8 cellular contexts compared by ENCODE assay signal in the genomic region with DNA sequence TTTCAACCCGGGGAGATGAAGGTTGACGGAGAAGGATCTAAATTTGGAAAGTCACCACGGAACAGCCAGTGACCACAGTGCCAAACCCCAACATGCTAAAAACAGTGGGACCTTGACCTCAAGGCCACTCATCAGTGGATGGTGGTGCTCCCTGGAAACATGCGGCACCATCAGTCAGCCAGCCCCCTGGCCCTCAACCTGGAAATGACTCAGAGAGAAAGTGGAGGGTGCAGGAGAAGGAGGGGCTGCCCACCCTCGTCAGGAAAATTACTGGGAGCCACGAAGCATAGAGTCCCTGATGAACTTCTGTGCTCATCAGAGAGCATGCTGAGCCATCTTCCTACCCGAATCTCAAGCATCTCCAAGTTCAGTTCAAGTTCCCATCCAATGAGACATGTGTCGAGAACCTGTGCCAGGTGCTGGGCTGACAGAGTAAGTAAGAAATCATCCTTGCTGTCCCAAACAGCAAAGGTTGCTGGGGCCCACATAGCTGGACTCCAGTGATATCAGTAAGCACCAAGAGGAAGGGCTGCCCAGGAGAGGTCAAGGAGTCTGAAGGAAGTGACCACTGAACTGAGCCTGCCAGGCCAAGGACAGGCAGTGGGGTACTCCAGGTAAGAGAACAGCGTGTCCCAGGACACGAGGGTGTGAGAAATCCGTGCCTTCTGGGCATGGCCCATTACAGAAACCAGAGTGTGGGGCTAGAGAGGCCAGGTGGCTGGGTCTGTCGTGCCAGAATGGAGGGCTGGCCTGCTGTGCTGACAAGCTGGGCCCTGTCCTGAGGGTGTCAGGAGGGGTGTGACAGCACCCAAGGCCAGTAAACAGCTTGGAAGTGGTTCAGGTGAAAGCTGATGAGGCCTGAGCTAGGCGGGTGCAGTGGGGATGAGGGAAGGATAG. TPM values are rescaled to one million over a fixed set of nuclear protein-coding genes. Genes with fewer than 3 reads are reported as not detected.
A peak's percentile ranks its signal among the peaks of the same experiment; 100 is the strongest.
DNase-seq lines count a peak whose midpoint lies in the region; ATAC-seq, FAIRE-seq and TF ChIP-seq lines count a peak whose summit lies in the region.

No MANE protein-coding gene starts in this region.

- BruUV-seq in Calu3 (replicated peaks; lab: Mats Ljungman, UMichigan) (no TSS peak), GM12878 (replicated peaks; lab: Mats Ljungman, UMichigan) (no TSS peak)

- peaks cover 21% of the 10 kb centered on the region for H3K4me1 Mint-ChIP-seq in Calu3 (ENCODE audit: low read depth, unreplicated experiment)

- peak overlapping the region; percentile 31 for H3K27ac Mint-ChIP-seq in Calu3 (ENCODE audit: unreplicated experiment)

- no peak overlapping the region for H3K9ac ChIP-seq in GM12878 (ENCODE audit: control insufficient read depth, insufficient read depth, low read length)

- TF ChIP-seq RAD21 in GM12878 (IDR thresholded peaks at IDR 0.05; ENCODE audit: insufficient read depth, low read depth, low read length) = no peak

- peaks cover 11% of the 10 kb centered on the region for H3K36me3 Mint-ChIP-seq in Calu3 (ENCODE audit: insufficient read depth, unreplicated experiment)

- no peaks in the 10 kb centered on the region for H3K36me3 ChIP-seq in GM12878 (ENCODE audit: control insufficient read depth in 2 of 2, insufficient read depth in 2 of 2, low read length in 1 of 2)
- H3K36me3 ChIP-seq in right lobe of liver = no peaks in the 10 kb centered on the region

- H4K20me1 ChIP-seq in GM12878 (ENCODE audit: control insufficient read depth, insufficient read depth) = no peaks in the 10 kb centered on the region

- H3K4me3 Mint-ChIP-seq in Calu3 (ENCODE audit: low read depth, unreplicated experiment) = no peak overlapping the region

- intact Hi-C loops in Calu3 (cut with micrococcal nuclease; ENCODE audit: unreplicated experiment) = no loop called here
- intact Hi-C loops in GM12878 (cut with micrococcal nuclease; ENCODE audit: unreplicated experiment) = no loop called here
- intact Hi-C loops in right lobe of liver (cut with DNase I) = no loop called here

- WGBS in GM12878 (ENCODE audit: insufficient coverage, insufficient replicate concordance, low lambda C conversion rate, missing lambda C conversion rate) = 29% methylated on average over 13 of the region's 13 CpGs
- WGBS in right lobe of liver (ENCODE audit: insufficient coverage, low coverage, low lambda C conversion rate, missing lambda C conversion rate) = 53% methylated on average over 10 of the region's 13 CpGs

- peak overlapping the region; percentile 61 for H3K4me2 ChIP-seq in GM12878 (ENCODE audit: control insufficient read depth, insufficient read depth)

- SMC1A ChIA-PET in GM12878 (lab: Charles Lee; ENCODE audit: uncharacterized antibody, unreplicated experiment) = interaction anchor here (0.8 to 2.2 kb wide), 3 partner anchors 10 to 27 kb away, joined by 3 to 8 read pairs (median 3); no protein-coding TSS in a partner anchor

- H3K9me3 ChIP-seq in GM12878 (replicated peaks; ENCODE audit: control insufficient read depth, insufficient read depth, low read length) = no peaks in the 10 kb centered on the region
- H3K9me3 ChIP-seq in right lobe of liver = no peaks in the 10 kb centered on the region

- no peak for TF ChIP-seq POLR2A in NB4 (IDR thresholded peaks at IDR 0.05; ENCODE audit: extremely low read depth, insufficient read length)
- TF ChIP-seq POLR2A in GM12878 (IDR thresholded peaks at IDR 0.05; ENCODE audit: low read depth, low read length) = no peak
- TF ChIP-seq POLR2A in right lobe of liver (IDR thresholded peaks at IDR 0.05) = no peak

- no peaks in the 10 kb centered on the region for H3K79me2 ChIP-seq in GM12878 (ENCODE audit: control insufficient read depth, insufficient read depth, low read length)

- no peaks in the 10 kb centered on the region for H3K9me3 Mint-ChIP-seq in Calu3 (ENCODE audit: low read depth, unreplicated experiment)

- CTCF ChIA-PET in Calu3 (lab: Charles Lee) (interaction anchor here (0.5 to 0.7 kb wide), 3 partner anchors 14 to 1864 kb away, joined by 3 to 7 read pairs (median 4); no protein-coding TSS in a partner anchor), GM12878 (lab: Yijun Ruan, JAX) (interaction anchor here (0.7 to 1.2 kb wide), 3 partner anchors 27 to 64 kb away, joined by 3 to 4 read pairs (median 4); no protein-coding TSS in a partner anchor)

- no peak for FAIRE-seq in GM12878 (lab: Jason Lieb, UNC)

- RAD21 ChIA-PET in GM12878 (lab: Charles Lee; ENCODE audit: unreplicated experiment) = interaction anchor here (1.2 to 1.7 kb wide), 2 partner anchors 29 to 42 kb away, joined by 3 to 4 read pairs; no protein-coding TSS in a partner anchor

- POLR2A ChIA-PET in GM12878 (lab: Charles Lee) = interaction anchor here (1.0 kb wide), 1 partner anchor 10 kb away, joined by 6 read pairs; no protein-coding TSS in a partner anchor

- in situ Hi-C loops in GM12878 (cut with MboI) = no loop called here

- no peak overlapping the region for H3K27ac ChIP-seq in GM12878 (ENCODE audit: control insufficient read depth, insufficient read depth)
- peak overlapping the region in 2 of 3 donors; percentile 26 to 50 for H3K27ac ChIP-seq in right lobe of liver

- peak; percentile 86 for ATAC-seq in GM12878
- peak; percentile 55 to 77 (median 68) for ATAC-seq in right lobe of liver
- ATAC-seq in stimulated activated naive CD8-positive, alpha-beta T cell treated with anti-CD3 and anti-CD28 coated beads, Interleukin-15, Interleukin-2, amounts not matched to agents 100 U/mL and 50 U/mL, for 24 hours = peak; percentile 88
- ATAC-seq in HG02981 (IDR thresholded peaks at IDR 0.05; ENCODE audit: unreplicated experiment) = no peak

- TF ChIP-seq EP300 in GM12878 (IDR thresholded peaks at IDR 0.05; ENCODE audit: borderline replicate concordance in 1 of 2, control insufficient read depth in 1 of 2, low read depth in 2 of 2, low read length in 2 of 2) = peak in 1 of 2 experiments; percentile 58; a peak in 2 of 4 replicates

- H3K4me3 ChIP-seq in NB4 (ENCODE audit: low read depth, low read length) (peak overlapping the region; percentile 23), GM12878 (no peak overlapping the region), right lobe of liver (no peak overlapping the region)

- peaks cover 10% of the 10 kb centered on the region for H3K4me1 ChIP-seq in GM12878 (ENCODE audit: control insufficient read depth, insufficient read depth, low read length)
- no peaks in the 10 kb centered on the region for H3K4me1 ChIP-seq in right lobe of liver

- H3K27me3 ChIP-seq in GM12878 (replicated peaks in 1 of 2; ENCODE audit: control insufficient read depth in 2 of 2, insufficient read depth in 2 of 2, low read length in 1 of 2) (no peaks in the 10 kb centered on the region), right lobe of liver (no peaks in the 10 kb centered on the region)

- no peak for TF ChIP-seq CTCF in Calu3 (IDR thresholded peaks at IDR 0.05; ENCODE audit: unreplicated experiment)
- TF ChIP-seq CTCF in NB4 (IDR thresholded peaks at IDR 0.05; ENCODE audit: low read depth, low read length) = no peak
- no peak for TF ChIP-seq CTCF in GM12878 (IDR thresholded peaks at IDR 0.05 in 2 of 3, conservative IDR thresholded peaks at IDR 0.05 in 1 of 3; ENCODE audit: control insufficient read depth in 2 of 3, extremely low read depth in 1 of 3, insufficient read depth in 1 of 3, low read depth in 3 of 3, low read length in 3 of 3)
- no peak for TF ChIP-seq CTCF in right lobe of liver (IDR thresholded peaks at IDR 0.05)

- peak; percentile 32 for DNase-seq in Calu3
- DNase-seq in NB4 (ENCODE audit: low read depth) = peak; percentile 93
- peak; percentile 66 for DNase-seq in GM12878 (ENCODE audit: low read depth, low spot score)
- peak in 2 of 3 donors; percentile 45 to 51 for DNase-seq in right lobe of liver
- DNase-seq in stimulated activated naive CD8-positive, alpha-beta T cell treated with anti-CD3 and anti-CD28 coated beads, Interleukin-15, Interleukin-2, amounts not matched to agents 100 U/mL and 50 U/mL, for 24 hours = peak; percentile 85
- no peak for DNase-seq in NCI-H2196 (lab: John Stamatoyannopoulos, UW; ENCODE audit: unreplicated experiment)
- DNase-seq in NCI-H128 (lab: John Stamatoyannopoulos, UW; ENCODE audit: unreplicated experiment) = no peak

- H2AFZ ChIP-seq in GM12878 (ENCODE audit: control insufficient read depth, low read depth, low read length) = no peak overlapping the region; the same call in 1 of the 2 replicates

- H3K27me3 Mint-ChIP-seq in Calu3 (ENCODE audit: unreplicated experiment) = no peaks in the 10 kb centered on the region

TF ChIP-seq in GM12878, 131 proteins besides CTCF, POLR2A, EP300 and RAD21 (continues in another document):
- peak; percentile 98 for TF ChIP-seq NR2F1 (conservative IDR thresholded peaks at IDR 0.05)
- peak; percentile 74; the same call in 1 of the 2 replicates for TF ChIP-seq CBFB (IDR thresholded peaks at IDR 0.05; ENCODE audit: low read depth)
- no peak for TF ChIP-seq YBX1 (IDR thresholded peaks at IDR 0.05)

RNA-seq across cellular contexts. Expression of gene PECAM1, which starts 5.2 kb away (rescaled TPM):
- total RNA-seq in Calu3 (2022) (not detected in 2 replicates), GM12878 (2014; rRNA removed) (11.1 and 13.2 TPM in 2 replicates), GM12878 (2014; rRNA removed; fragmentation: Illumina TruSeq; extraction: Trizol) (9.5 and 9.7 TPM in 2 replicates), GM12878 (2021) (26.1 and 35.2 TPM in 2 replicates), right lobe of liver (10 to 100 TPM; 15.9 to 32.9 (median 19.1) TPM)
- total RNA-seq in GM12878 (2013; cell fraction: nucleolus; rRNA removed) = 32.2 and 34.1 TPM in 2 replicates
- 1.1 TPM for polyA plus RNA-seq in GM12878 (2011; ENCODE audit: low read depth)
- polyA plus RNA-seq in GM12878 (2011; rRNA removed) (32.7 and 34.7 TPM in 2 replicates), GM12878 (2014; fragmentation: Illumina TruSeq; extraction: Trizol) (13.9 and 17.4 TPM in 2 replicates), GM12878 (2014; fragmentation: Nextera tagmentation; extraction: Ambion mirVana) (1 to 10 TPM; 6.9 to 7.5 TPM), GM12878 (2014; rRNA removed) (16.7 and 20.6 TPM in 2 replicates), GM12878 (2016; fragmentation: Nextera tagmentation; extraction: Ambion mirVana) (10 to 100 TPM; 12.5 to 14.1 TPM)
- 21.0 and 34.5 TPM in 2 replicates for polyA plus RNA-seq in GM12878 (2011; cell fraction: cytosol; rRNA removed)
- polyA plus RNA-seq in GM12878 (2011; cell fraction: nucleus; rRNA removed) = 10.6 and 20.6 TPM in 2 replicates
- polyA plus RNA-seq in GM12878 (2012) = 1.4 and 3.6 TPM in 2 replicates
- 101 and 135 TPM in 2 replicates for polyA minus RNA-seq in GM12878 (2011; rRNA and poly(A)+ RNA removed)
- polyA minus RNA-seq in GM12878 (2011; cell fraction: cytosol; rRNA and poly(A)+ RNA removed) = 10.6 and 22.3 TPM in 2 replicates
- 14.3 and 19.1 TPM in 2 replicates for polyA minus RNA-seq in GM12878 (2011; cell fraction: nucleus; rRNA and poly(A)+ RNA removed)

Comparison
In these comparisons a context has a peak if more than half of its experiments do, and no peak if none do; other contexts are left out.
1. DNase-seq: peak in Calu3 (single experiment), NB4 (single experiment), GM12878 (single experiment), right lobe of liver (2 of 3) and stimulated activated naive CD8-positive, alpha-beta T cell treated with anti-CD3 and anti-CD28 coated beads, Interleukin-15, Interleukin-2, amounts not matched to agents 100 U/mL and 50 U/mL, for 24 hours (single experiment); none in NCI-H2196 (single experiment) and NCI-H128 (single experiment).
2. RNA of gene PECAM1, which starts 5.2 kb away (total RNA-seq): 15.9 to 32.9 TPM in right lobe of liver and 9.5 to 35.2 TPM in GM12878; not detected in Calu3; every median in the first group is over 10 times any median in the second.